In genomic region chr11:119907934-119908760, GRCh38 we compare ENCODE assay signal across 12 cellular contexts.
DNase-seq lines count a peak whose midpoint lies in the region; ATAC-seq and TF ChIP-seq lines count a peak whose summit lies in the region.
"Had no signal": no experiment of that assay in that cellular context is flagged by ENCODE, and none has a peak within 500 bp of the region (broad histone marks: within the 10 kb centered on the region; RNA-seq: fewer than 3 reads in every experiment).

No MANE protein-coding gene starts in this region.

- no peak overlapping the region for H3K4me2 ChIP-seq in GM23338

- peaks cover 8% of the 10 kb centered on the region for H3K27me3 Mint-ChIP-seq in GM23338 (ENCODE audit: insufficient read depth, low read depth, poor library complexity)

- peaks cover 6% of the 10 kb centered on the region for H3K4me1 ChIP-seq in GM23338 (ENCODE audit: insufficient read depth)

- ATAC-seq in GM23338 (peak; percentile 58), GM21619 (IDR thresholded peaks at IDR 0.05; ENCODE audit: unreplicated experiment) (no peak), Right ventricle myocardium inferior (no peak), sciatic nerve (no peak), GM18870 (IDR thresholded peaks at IDR 0.05; ENCODE audit: unreplicated experiment) (no peak)

- no peak overlapping the region for H3K4me3 ChIP-seq in GM23338
- H3K4me3 ChIP-seq: cardiac muscle cell, right lobe of liver had no signal

- no peaks in the 10 kb centered on the region for H3F3A ChIP-seq in GM23338 (replicated peaks; ENCODE audit: low read depth)

- H3K27ac ChIP-seq in GM23338 (ENCODE audit: low read depth), result no peak overlapping the region
- peak overlapping the region; percentile 24 for H3K27ac ChIP-seq in cingulate gyrus (ENCODE audit: low read depth, low read length)
- H3K27ac ChIP-seq: cardiac muscle cell had no signal

- no peaks in the 10 kb centered on the region for H3K36me3 Mint-ChIP-seq in GM23338 (ENCODE audit: low read depth)
- H3K36me3 Mint-ChIP-seq: immature natural killer cell had no signal

- H2AFZ ChIP-seq in GM23338, result no peak overlapping the region; the same call in 1 of the 2 replicates

- no peaks in the 10 kb centered on the region for H3K79me2 ChIP-seq in GM23338 (replicated peaks; ENCODE audit: insufficient read depth)

- no peaks in the 10 kb centered on the region for H3K27me3 ChIP-seq in GM23338 (ENCODE audit: insufficient read depth)
- H3K27me3 ChIP-seq: cardiac muscle cell, right lobe of liver had no signal

- H4K20me1 ChIP-seq in GM23338 (replicated peaks; ENCODE audit: insufficient read depth), result no peaks in the 10 kb centered on the region

- H3K4me3 Mint-ChIP-seq in GM23338, result no peak overlapping the region
- H3K4me3 Mint-ChIP-seq: immature natural killer cell had no signal

- no peaks in the 10 kb centered on the region; the same call in 2 of the 3 replicates for H3K9me3 Mint-ChIP-seq in GM23338
- H3K9me3 Mint-ChIP-seq: immature natural killer cell had no signal

- 0 out of 4 replicates have a peak, but pooled peaks of 1 of the 2 experiments have one; percentile 12 for TF ChIP-seq CTCF in GM23338 (conservative IDR thresholded peaks at IDR 0.05; ENCODE audit: low read depth in 2 of 2)

- H3K9me2 ChIP-seq in GM23338 (ENCODE audit: insufficient read depth), result no peaks in the 10 kb centered on the region; the same call in 1 of the 2 replicates

- peaks cover 24% of the 10 kb centered on the region for H3K4me1 Mint-ChIP-seq in GM23338
- H3K4me1 Mint-ChIP-seq: immature natural killer cell had no signal

- no peak overlapping the region; the same call in 1 of the 2 replicates for H3K27ac Mint-ChIP-seq in GM23338
- H3K27ac Mint-ChIP-seq: immature natural killer cell had no signal

- no peak for DNase-seq in GM23338 (ENCODE audit: low spot score)
- DNase-seq in NCI-H2227 treated with DMSO at 0.1 percent for 48 hours (lab: John Stamatoyannopoulos, UW), result peak; percentile 50
- peak; percentile 14 for DNase-seq in posterior vena cava (ENCODE audit: low spot score)
- DNase-seq in Right ventricle myocardium inferior (ENCODE audit: missing footprints), result no peak
- DNase-seq in sciatic nerve (ENCODE audit: low spot score), result no peak
- DNase-seq: activated naive CD4-positive, alpha-beta T cell treated with Interleukin-2 at 50 U/mL for 16 hours; immature natural killer cell had no signal

- no peaks in the 10 kb centered on the region for H3K36me3 ChIP-seq in GM23338 (ENCODE audit: insufficient read depth)
- H3K36me3 ChIP-seq: cardiac muscle cell, right lobe of liver had no signal

- intact Hi-C loops in posterior vena cava (cut with DNase I), result no loop called here
- intact Hi-C loops in Right ventricle myocardium inferior (cut with DNase I), result no loop called here
- intact Hi-C loops in sciatic nerve (cut with DNase I), result no loop called here

TF ChIP-seq in GM23338, 12 proteins besides CTCF, POLR2A, EP300 and RAD21 (continues in another document):
- TF ChIP-seq EZH2 (IDR thresholded peaks at IDR 0.05; ENCODE audit: low read depth, unreplicated experiment), result no peak
- TF ChIP-seq ZNF114 (CRISPR knock-in tag; IDR thresholded peaks at IDR 0.05), result no peak
- TF ChIP-seq NANOG (IDR thresholded peaks at IDR 0.05; ENCODE audit: borderline replicate concordance), result no peak
- TF ChIP-seq EZH2phosphoT487 (IDR thresholded peaks at IDR 0.05; ENCODE audit: unreplicated experiment), result no peak
- TF ChIP-seq CREB1 (CRISPR knock-in tag; IDR thresholded peaks at IDR 0.05; ENCODE audit: low read depth), result no peak
- TF ChIP-seq ETS1 (IDR thresholded peaks at IDR 0.05), result no peak
- TF ChIP-seq REST (IDR thresholded peaks at IDR 0.05; ENCODE audit: unreplicated experiment), result no peak
- TF ChIP-seq ZNF462 (CRISPR knock-in tag; IDR thresholded peaks at IDR 0.05), result no peak

Comparison
In these comparisons a context has a peak if more than half of its experiments do, and no peak if none do; other contexts are left out.
1. DNase-seq: peak in NCI-H2227 treated with DMSO at 0.1 percent for 48 hours (single experiment) and posterior vena cava (single experiment); none in GM23338 (single experiment), Right ventricle myocardium inferior (single experiment) and sciatic nerve (single experiment).